8 cellular contexts compared by ENCODE assay signal in genomic region chr3:42247576-42248027, GRCh38. TPM values are rescaled to one million over a fixed set of nuclear protein-coding genes. Genes with fewer than 3 reads are reported as not detected.
A peak's percentile ranks its signal among the peaks of the same experiment; 100 is the strongest.
DNase-seq lines count a peak whose midpoint lies in the region; ATAC-seq and TF ChIP-seq lines count a peak whose summit lies in the region.

No MANE protein-coding gene starts in this region.

- H3K36me3 ChIP-seq in fibroblast of lung (ENCODE audit: control insufficient read depth, insufficient read depth, low read length) (no peaks in the 10 kb centered on the region), thyroid gland (no peaks in the 10 kb centered on the region)

- no peak overlapping the region for H3K27ac ChIP-seq in fibroblast of lung (ENCODE audit: insufficient read depth, low read length)
- H3K27ac ChIP-seq in thyroid gland, result no peak overlapping the region

- ATAC-seq in HG03432 (IDR thresholded peaks at IDR 0.05; ENCODE audit: unreplicated experiment), result peak; percentile 63

- no peak for TF ChIP-seq POLR2A in thyroid gland (IDR thresholded peaks at IDR 0.05)

- peak overlapping the region; percentile 26 for H2AFZ ChIP-seq in fibroblast of lung (ENCODE audit: low read length)

- H3K4me2 ChIP-seq in fibroblast of lung (ENCODE audit: extremely low read depth, insufficient read depth, low read length), result peak overlapping the region; percentile 66

- no peak overlapping the region for H3K9ac ChIP-seq in fibroblast of lung (ENCODE audit: insufficient read depth, low read length)

- WGBS in thyroid gland, 2 donors, result 6% methylated on average over 9 of the region's 9 CpGs

- no peaks in the 10 kb centered on the region for H3K79me2 ChIP-seq in fibroblast of lung (ENCODE audit: control insufficient read depth, insufficient read depth, low read length)

- H3K4me1 ChIP-seq in fibroblast of lung (ENCODE audit: control insufficient read depth, extremely low read depth, insufficient read depth, low read length) (no peaks in the 10 kb centered on the region), thyroid gland (no peaks in the 10 kb centered on the region)

- no peaks in the 10 kb centered on the region for H4K20me1 ChIP-seq in fibroblast of lung (ENCODE audit: control insufficient read depth, extremely low read depth, insufficient read depth, low read length)

- TF ChIP-seq CTCF in fibroblast of lung (conservative IDR thresholded peaks at IDR 0.05 in 1 of 2, IDR thresholded peaks at IDR 0.05 in 1 of 2; ENCODE audit: low read depth in 1 of 2, low read length in 2 of 2) (peak; percentile 66 to 71), thyroid gland (IDR thresholded peaks at IDR 0.05) (peak in 5 of 6 experiments; percentile 53 to 83 (median 74))

- H3K4me3 ChIP-seq in fibroblast of lung (replicated peaks in 1 of 4; ENCODE audit: control extremely low read depth in 1 of 4, insufficient read depth in 1 of 4, low read depth in 3 of 4, low read length in 4 of 4) (peak overlapping the region in 1 of 4 experiments; percentile 12), thyroid gland (replicated peaks in 1 of 3) (no peak overlapping the region)

- H3K9me3 ChIP-seq in fibroblast of lung (ENCODE audit: control insufficient read depth, insufficient read depth, low read depth, low read length) (no peaks in the 10 kb centered on the region), thyroid gland (no peaks in the 10 kb centered on the region)

- peak; percentile 18 to 65 for DNase-seq in NCI-H526 (lab: John Stamatoyannopoulos, UW)
- DNase-seq in NCI-H526 treated with DMSO at 0.1 percent for 48 hours (lab: John Stamatoyannopoulos, UW), result no peak
- DNase-seq in OCI-M1 (lab: John Stamatoyannopoulos, UW), result peak; percentile 84
- peak; percentile 64 for DNase-seq in activated T-cell treated with anti-CD3 and anti-CD28 coated beads, Interleukin-2, amount 50 U/mL, for 1 hour
- DNase-seq in fibroblast of lung (ENCODE audit: low read depth in 2 of 2), result peak; percentile 36 to 66
- DNase-seq in non-pigmented ciliary epithelial cell (ENCODE audit: low read depth), result peak; percentile 15
- peak; percentile 61 to 70 for DNase-seq in thyroid gland

- intact Hi-C loops in thyroid gland (cut with DNase I), result no loop called here

- H3K27me3 ChIP-seq in fibroblast of lung (ENCODE audit: control insufficient read depth, insufficient read depth, low read length) (peaks cover 16% of the 10 kb centered on the region), thyroid gland (no peaks in the 10 kb centered on the region)

RNA-seq across cellular contexts. Expression of gene CCK, which starts 18.4 kb away (rescaled TPM):
- total RNA-seq in fibroblast of lung (0.33 and 1.0 TPM in 2 replicates), thyroid gland (under 1 TPM in 1 of 4 donors, not detected in 3; 0.89 TPM)
- 0.33 and 2.8 TPM in 2 replicates for polyA plus RNA-seq in fibroblast of lung
- polyA plus RNA-seq in fibroblast of lung (2012), result 4.0 TPM in 1 of 2 replicates, not detected in the other
- 5.9 TPM in 1 of 2 replicates, not detected in the other for polyA minus RNA-seq in fibroblast of lung (ENCODE audit: low replicate concordance)
